Comparison of ENCODE assay signal across 8 cellular contexts in genomic region chr19:48646192-48646911, GRCh38. TPM values are rescaled to one million over a fixed set of nuclear protein-coding genes. Genes with fewer than 3 reads are reported as not detected.
A peak's percentile ranks its signal among the peaks of the same experiment; 100 is the strongest.
DNase-seq lines count a peak whose midpoint lies in the region; TF ChIP-seq lines count a peak whose summit lies in the region.

No MANE protein-coding gene starts in this region.

- H3K27ac Mint-ChIP-seq in activated naive CD8-positive, alpha-beta T cell, result peak overlapping the region; percentile 90

- peak; percentile 87 for DNase-seq in ELR (ENCODE audit: low read depth)
- no peak for DNase-seq in HFF-Myc (ENCODE audit: extremely low read depth, low read depth)
- peak; percentile 74 for DNase-seq in NCI-H1092 (lab: John Stamatoyannopoulos, UW)
- DNase-seq in SKM-1 (lab: John Stamatoyannopoulos, UW; ENCODE audit: unreplicated experiment), result peak; percentile 35
- peak; percentile 92 to 94 for DNase-seq in cardiac muscle cell (ENCODE audit: low read depth in 1 of 2, low spot score in 1 of 2)
- DNase-seq in trophoblast cell, result peak; percentile 79 to 87
- peak; percentile 73 to 86 for DNase-seq in tibial nerve (ENCODE audit: low spot score in 2 of 2)

- TF ChIP-seq CTCF in HFF-Myc (IDR thresholded peaks at IDR 0.05; ENCODE audit: low read depth, low read length, missing control alignments) (peak; percentile 85), cardiac muscle cell (IDR thresholded peaks at IDR 0.05; ENCODE audit: low read depth, low read length) (peak; percentile 76), tibial nerve (IDR thresholded peaks at IDR 0.05) (peak; percentile 94 to 96 (median 94))

- no peak overlapping the region for H4K12ac ChIP-seq in trophoblast cell (ENCODE audit: low read depth, low read length)

- H3K23ac ChIP-seq in trophoblast cell (ENCODE audit: low read length), result no peak overlapping the region

- H3K79me2 ChIP-seq in trophoblast cell (ENCODE audit: control insufficient read depth, insufficient read depth, low read length, poor library complexity), result no peaks in the 10 kb centered on the region

- no peaks in the 10 kb centered on the region for H3K79me1 ChIP-seq in trophoblast cell (ENCODE audit: low read length)

- H3K4me1 Mint-ChIP-seq in activated naive CD8-positive, alpha-beta T cell (ENCODE audit: low read depth), result peaks cover 33% of the 10 kb centered on the region

- TF ChIP-seq EP300 in tibial nerve (IDR thresholded peaks at IDR 0.05), result peak; percentile 72 to 77

- no peak overlapping the region for H3K4ac ChIP-seq in trophoblast cell (ENCODE audit: low read depth, low read length)

- peak overlapping the region; percentile 14 for H2AFZ ChIP-seq in trophoblast cell (ENCODE audit: insufficient read depth, low read length, poor library complexity)

- H3K4me3 Mint-ChIP-seq in activated naive CD8-positive, alpha-beta T cell, result peak overlapping the region; percentile 93

- no peak overlapping the region for H2AK5ac ChIP-seq in trophoblast cell (ENCODE audit: low read length)

- H3K27me3 Mint-ChIP-seq in activated naive CD8-positive, alpha-beta T cell, result no peaks in the 10 kb centered on the region

- H4K91ac ChIP-seq in trophoblast cell (ENCODE audit: low read depth, low read length), result no peak overlapping the region

- H3K9ac ChIP-seq in trophoblast cell (ENCODE audit: low read length), result no peak overlapping the region

- H3K4me1 ChIP-seq in cardiac muscle cell (ENCODE audit: low read depth), result no peaks in the 10 kb centered on the region
- peaks cover 6 to 13% of the 10 kb centered on the region in 2 experiments for H3K4me1 ChIP-seq in trophoblast cell (ENCODE audit: control insufficient read depth in 1 of 2, insufficient read depth in 2 of 2, low read length in 2 of 2)
- peaks cover 0 to 27% (median 10%) of the 10 kb centered on the region in 4 donors for H3K4me1 ChIP-seq in tibial nerve

- no peak overlapping the region for H3K14ac ChIP-seq in trophoblast cell (ENCODE audit: low read length)

- H3K9me3 ChIP-seq in cardiac muscle cell (ENCODE audit: low read depth) (no peaks in the 10 kb centered on the region), trophoblast cell (ENCODE audit: insufficient read depth, low read depth, low read length) (peaks cover 2% of the 10 kb centered on the region), tibial nerve (no peaks in the 10 kb centered on the region)

- H3K4me2 ChIP-seq in trophoblast cell (ENCODE audit: low read length), result peak overlapping the region; percentile 90

- H3K27ac ChIP-seq in cardiac muscle cell (peak overlapping the region; percentile 26), trophoblast cell (ENCODE audit: low read depth, low read length) (no peak overlapping the region), tibial nerve (peak overlapping the region; percentile 86 to 96 (median 91))

- H3K4me3 ChIP-seq in HFF-Myc (replicated peaks; ENCODE audit: low read depth, low read length) (peak overlapping the region; percentile 58), cardiac muscle cell (peak overlapping the region; percentile 45), trophoblast cell (ENCODE audit: low read depth, low read length) (peak overlapping the region; percentile 59), tibial nerve (peak overlapping the region; percentile 59 to 67 (median 66))

- no peaks in the 10 kb centered on the region for H3K36me3 Mint-ChIP-seq in activated naive CD8-positive, alpha-beta T cell

- TF ChIP-seq POLR2A in tibial nerve (IDR thresholded peaks at IDR 0.05), result peak in 1 of 2 donors; percentile 50

- no CpG with 5 or more reads among the region's 36 CpGs for WGBS in trophoblast cell (ENCODE audit: extremely low coverage, insufficient coverage, insufficient read length)
- 0% methylated on average over 27 to 32 of the region's 36 CpGs for WGBS in tibial nerve, 2 donors

- no peak overlapping the region for H3K18ac ChIP-seq in trophoblast cell (ENCODE audit: low read length)

- H4K8ac ChIP-seq in trophoblast cell (ENCODE audit: low read depth, low read length), result peak overlapping the region; percentile 26

- no peaks in the 10 kb centered on the region for H3K9me3 Mint-ChIP-seq in activated naive CD8-positive, alpha-beta T cell (ENCODE audit: low read depth)

- no peak overlapping the region for H2BK120ac ChIP-seq in trophoblast cell (ENCODE audit: insufficient read depth, low read length, poor library complexity)

- no peak overlapping the region for H2BK5ac ChIP-seq in trophoblast cell (ENCODE audit: low read depth, low read length, poor library complexity)

- no peaks in the 10 kb centered on the region for H3K36me3 ChIP-seq in cardiac muscle cell
- no peaks in the 10 kb centered on the region for H3K36me3 ChIP-seq in trophoblast cell (ENCODE audit: control insufficient read depth in 1 of 2, insufficient read depth in 2 of 2, low read length in 2 of 2)
- no peaks in the 10 kb centered on the region for H3K36me3 ChIP-seq in tibial nerve

- no peak overlapping the region for H2BK12ac ChIP-seq in trophoblast cell (ENCODE audit: low read length)

- no peaks in the 10 kb centered on the region for H3K27me3 ChIP-seq in cardiac muscle cell
- H3K27me3 ChIP-seq in trophoblast cell (ENCODE audit: insufficient read depth, low read length), result no peaks in the 10 kb centered on the region
- H3K27me3 ChIP-seq in tibial nerve, result no peaks in the 10 kb centered on the region

RNA-seq across cellular contexts. Expression of gene CA11, which starts 0.4 kb away (rescaled TPM):
- total RNA-seq in cardiac muscle cell (11.9 and 15.6 TPM in 2 replicates), tibial nerve (1 to 10 TPM; 3.1 to 5.4 (median 4.0) TPM)
- polyA plus RNA-seq in cardiac muscle cell, result 26.3 and 30.7 TPM in 2 replicates
- polyA plus RNA-seq in trophoblast cell (2013), result 7.2 TPM in 2 replicates

RNA-seq across cellular contexts. Expression of gene DBP, which starts 9.2 kb away (rescaled TPM):
- total RNA-seq in cardiac muscle cell (16.0 and 30.0 TPM in 2 replicates), tibial nerve (10 to 100 TPM in 2 of 4 donors, 1 to 10 TPM in 2; 2.4 to 20.1 (median 10.1) TPM)
- polyA plus RNA-seq in cardiac muscle cell, result 23.3 and 41.6 TPM in 2 replicates
- 0.90 and 0.94 TPM in 2 replicates for polyA plus RNA-seq in trophoblast cell (2013)

RNA-seq across cellular contexts. Expression of gene NTN5, which starts 26.5 kb away (rescaled TPM):
- total RNA-seq in cardiac muscle cell (0.07 and 4.1 TPM in 2 replicates), tibial nerve (1 to 10 TPM in 3 of 4 donors, under 1 TPM in 1; 0.78 to 6.9 (median 2.2) TPM)
- polyA plus RNA-seq in cardiac muscle cell, result 0.15 TPM in 1 of 2 replicates, not detected in the other
- 0.11 and 0.19 TPM in 2 replicates for polyA plus RNA-seq in trophoblast cell (2013)

RNA-seq across cellular contexts. Expression of gene SPHK2, which starts 27.0 kb away (rescaled TPM):
- total RNA-seq in cardiac muscle cell (21.3 and 22.5 TPM in 2 replicates), tibial nerve (10 to 100 TPM; 28.0 to 34.7 (median 30.1) TPM)
- polyA plus RNA-seq in cardiac muscle cell, result 18.5 and 25.3 TPM in 2 replicates
- 14.1 and 14.9 TPM in 2 replicates for polyA plus RNA-seq in trophoblast cell (2013)

RNA-seq across cellular contexts. Expression of gene RPL18, which starts 27.4 kb away (rescaled TPM):
- total RNA-seq in cardiac muscle cell (3,285 and 3,429 TPM in 2 replicates), tibial nerve (1,000 to 10,000 TPM; 2,253 to 3,141 (median 2,490) TPM)
- polyA plus RNA-seq in cardiac muscle cell, result 692 and 838 TPM in 2 replicates
- polyA plus RNA-seq in trophoblast cell (2013), result 1,727 and 1,729 TPM in 2 replicates
